ENCODE assay signal across 18 cellular contexts in the genomic region with DNA sequence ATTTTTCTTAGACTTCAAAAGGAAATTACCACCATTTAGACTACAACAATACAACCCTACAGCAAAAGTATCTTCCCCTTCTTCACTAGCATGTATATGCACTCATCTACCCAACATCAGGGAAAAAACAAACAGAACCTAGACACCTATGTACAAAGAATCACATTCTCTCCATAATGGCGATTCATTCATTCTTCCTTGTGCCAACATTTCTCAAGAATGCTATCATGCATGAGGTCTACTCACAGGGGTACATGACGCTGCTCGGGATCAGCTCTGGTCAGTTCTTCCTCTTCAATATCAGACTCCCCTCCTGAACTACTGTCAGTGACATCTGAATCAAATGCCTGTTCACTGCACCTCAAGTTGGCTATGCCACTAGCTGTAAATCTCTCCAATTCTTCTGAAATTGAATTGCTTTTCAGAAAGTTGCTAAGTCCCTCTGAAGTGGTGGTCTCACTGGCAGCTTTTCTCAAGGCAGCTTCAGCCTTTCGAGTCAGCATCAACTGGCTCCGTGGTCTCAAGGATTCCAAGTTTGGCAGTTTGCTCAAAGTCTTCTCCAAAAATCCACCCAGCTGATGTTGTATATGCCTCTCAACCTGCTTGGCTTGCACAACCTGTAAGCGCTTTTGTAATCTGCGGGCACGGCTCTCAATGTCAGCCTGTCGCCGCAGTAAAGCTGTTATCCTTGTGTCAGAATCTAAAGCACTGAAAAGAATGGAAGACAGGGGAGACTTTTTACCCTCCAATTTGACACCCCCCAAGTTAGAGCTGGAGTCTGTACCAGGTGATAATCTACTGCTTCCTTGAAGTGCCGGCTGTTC. TPM values are rescaled to one million over a fixed set of nuclear protein-coding genes. Genes with fewer than 3 reads are reported as not detected.
DNase-seq lines count a peak whose midpoint lies in the region; ATAC-seq and TF ChIP-seq lines count a peak whose summit lies in the region.
"Had no signal": no experiment of that assay in that cellular context is flagged by ENCODE, and none has a peak within 500 bp of the region (broad histone marks: within the 10 kb centered on the region; RNA-seq: fewer than 3 reads in every experiment).

No MANE protein-coding gene starts in this region.

- peaks cover 10% of the 10 kb centered on the region for H3K36me3 Mint-ChIP-seq in activated naive CD4-positive, alpha-beta T cell treated with anti-CD3 and anti-CD28 coated beads, Interleukin-2, amount 50 U/mL, for 24 hours
- peaks cover 46% of the 10 kb centered on the region for H3K36me3 Mint-ChIP-seq in central memory CD8-positive, alpha-beta T cell (ENCODE audit: insufficient read depth)
- peaks cover 32% of the 10 kb centered on the region for H3K36me3 Mint-ChIP-seq in progenitor cell of endocrine pancreas (ENCODE audit: insufficient read depth)

- DNase-seq in activated naive CD4-positive, alpha-beta T cell treated with Interleukin-2 at 50 U/mL for 16 hours, result no peak
- DNase-seq in central memory CD8-positive, alpha-beta T cell (ENCODE audit: low spot score in 2 of 2), result no peak
- DNase-seq in progenitor cell of endocrine pancreas (ENCODE audit: low spot score, unreplicated experiment) (no peak), GDM1 (lab: John Stamatoyannopoulos, UW) (no peak), GM20000 (ENCODE audit: low spot score) (no peak)
- no peak for DNase-seq in stimulated activated CD4-positive, alpha-beta T cell treated with anti-CD3 and anti-CD28 coated beads, Interleukin-2, amount 100 ng/mL, for 24 hours
- DNase-seq: activated CD4-positive, alpha-beta T cell treated with anti-CD3 and anti-CD28 coated beads for 4 hours; aorta; cortex of kidney; mesendoderm; NCI-H2171 treated with DMSO at 0.1 percent for 48 hours; nucleus accumbens; T-helper 9 cell had no signal

- peak overlapping the region; percentile 52 for H3K27ac ChIP-seq in KOPT-K1 (ENCODE audit: low read depth, low read length, poor library complexity, severe bottlenecking)
- H3K27ac ChIP-seq: KMS-11 had no signal

- ATAC-seq in central memory CD8-positive, alpha-beta T cell (replicated peaks; ENCODE audit: extremely low read depth, poor library complexity, severe bottlenecking), result no peak
- ATAC-seq: stimulated activated memory B cell treated with anti-CD40 and anti-IgM and Interleukin-4, amounts not matched to agents 10 μg/mL and 1 μg/mL and 100 μg/mL, for 72 hours had no signal

- H3K27me3 Mint-ChIP-seq in activated naive CD4-positive, alpha-beta T cell treated with anti-CD3 and anti-CD28 coated beads, Interleukin-2, amount 50 U/mL, for 24 hours, result no peaks in the 10 kb centered on the region
- H3K27me3 Mint-ChIP-seq in central memory CD8-positive, alpha-beta T cell, result no peaks in the 10 kb centered on the region
- H3K27me3 Mint-ChIP-seq in progenitor cell of endocrine pancreas, result no peaks in the 10 kb centered on the region
- H3K27me3 Mint-ChIP-seq: stimulated activated memory B cell treated with anti-CD40 and anti-IgM and Interleukin-4, amounts not matched to agents 10 μg/mL and 1 μg/mL and 100 μg/mL, for 72 hours had no signal

- no peak for TF ChIP-seq CTCF in progenitor cell of endocrine pancreas (IDR thresholded peaks at IDR 0.05; ENCODE audit: unreplicated experiment)
- no peak for TF ChIP-seq CTCF in GM20000 (IDR thresholded peaks at IDR 0.05; ENCODE audit: extremely low read depth, missing control alignments)

- H3K4me3 Mint-ChIP-seq in activated naive CD4-positive, alpha-beta T cell treated with anti-CD3 and anti-CD28 coated beads, Interleukin-2, amount 50 U/mL, for 24 hours, result peak overlapping the region; percentile 1
- H3K4me3 Mint-ChIP-seq in central memory CD8-positive, alpha-beta T cell, result peak overlapping the region; percentile 63
- H3K4me3 Mint-ChIP-seq in progenitor cell of endocrine pancreas (ENCODE audit: low read depth), result no peak overlapping the region
- H3K4me3 Mint-ChIP-seq: stimulated activated memory B cell treated with anti-CD40 and anti-IgM and Interleukin-4, amounts not matched to agents 10 μg/mL and 1 μg/mL and 100 μg/mL, for 72 hours had no signal

- H3K9me3 ChIP-seq in KOPT-K1 (ENCODE audit: insufficient read depth, low read length, poor library complexity, severe bottlenecking), result no peaks in the 10 kb centered on the region
- H3K9me3 ChIP-seq: upper lobe of left lung had no signal

- H3K36me3 ChIP-seq in KOPT-K1 (ENCODE audit: insufficient read depth, low read length), result peaks cover 65% of the 10 kb centered on the region

- H3K4me1 Mint-ChIP-seq in activated naive CD4-positive, alpha-beta T cell treated with anti-CD3 and anti-CD28 coated beads, Interleukin-2, amount 50 U/mL, for 24 hours, result peaks cover 93% of the 10 kb centered on the region
- peaks cover 74% of the 10 kb centered on the region for H3K4me1 Mint-ChIP-seq in central memory CD8-positive, alpha-beta T cell
- peaks cover 20% of the 10 kb centered on the region for H3K4me1 Mint-ChIP-seq in progenitor cell of endocrine pancreas (ENCODE audit: low read depth)

- no peaks in the 10 kb centered on the region for H3K9me3 Mint-ChIP-seq in activated naive CD4-positive, alpha-beta T cell treated with anti-CD3 and anti-CD28 coated beads, Interleukin-2, amount 50 U/mL, for 24 hours
- no peaks in the 10 kb centered on the region for H3K9me3 Mint-ChIP-seq in central memory CD8-positive, alpha-beta T cell
- no peaks in the 10 kb centered on the region for H3K9me3 Mint-ChIP-seq in progenitor cell of endocrine pancreas (ENCODE audit: low read depth)
- H3K9me3 Mint-ChIP-seq: stimulated activated memory B cell treated with anti-CD40 and anti-IgM and Interleukin-4, amounts not matched to agents 10 μg/mL and 1 μg/mL and 100 μg/mL, for 72 hours had no signal

- peak overlapping the region; percentile 0 for H3K27ac Mint-ChIP-seq in activated naive CD4-positive, alpha-beta T cell treated with anti-CD3 and anti-CD28 coated beads, Interleukin-2, amount 50 U/mL, for 24 hours
- peak overlapping the region; percentile 68 for H3K27ac Mint-ChIP-seq in central memory CD8-positive, alpha-beta T cell (ENCODE audit: low read depth)
- peak overlapping the region; percentile 22 for H3K27ac Mint-ChIP-seq in progenitor cell of endocrine pancreas
- H3K27ac Mint-ChIP-seq: stimulated activated memory B cell treated with anti-CD40 and anti-IgM and Interleukin-4, amounts not matched to agents 10 μg/mL and 1 μg/mL and 100 μg/mL, for 72 hours had no signal

RNA-seq across cellular contexts. Expression of gene KANSL1, which starts 22.4 kb away (rescaled TPM):
- total RNA-seq in progenitor cell of endocrine pancreas, result 173 and 174 TPM in 2 replicates

Comparison
In these comparisons a context has a peak if more than half of its experiments do, and no peak if none do; other contexts are left out.
1. H3K27ac Mint-ChIP-seq: peak in every context shown above with its lines; median percentile 68 in central memory CD8-positive, alpha-beta T cell; 22 in progenitor cell of endocrine pancreas; 0 in activated naive CD4-positive, alpha-beta T cell treated with anti-CD3 and anti-CD28 coated beads, Interleukin-2, amount 50 U/mL, for 24 hours.